ENCODE assay signal across 1 cellular context in genomic region chr10:101830322-101831168, GRCh38.
A peak's percentile ranks its signal among the peaks of the same experiment; 100 is the strongest.
TF ChIP-seq lines count a peak whose summit lies in the region.

No MANE protein-coding gene starts in this region.

TF ChIP-seq in K562, 482 proteins besides CTCF, POLR2A, EP300 and RAD21 (continued from another document and continues in another):
- TF ChIP-seq ZNF407 (IDR thresholded peaks at IDR 0.05; ENCODE audit: low read depth) (no peak), ZFX (CRISPR knock-in tag; IDR thresholded peaks at IDR 0.05) (peak; percentile 58), TSC22D4 (tag; IDR thresholded peaks at IDR 0.05) (no peak), HES1 (IDR thresholded peaks at IDR 0.05; ENCODE audit: low read depth) (peak; percentile 41; the same call in 1 of the 2 replicates), RBM22 (IDR thresholded peaks at IDR 0.05; ENCODE audit: low read depth, low read length, poor library complexity, severe bottlenecking) (peak; percentile 31), ZNF316 (IDR thresholded peaks at IDR 0.05) (peak; percentile 91), HOMEZ (CRISPR knock-in tag; IDR thresholded peaks at IDR 0.05) (no peak), ZNF644 (tag; IDR thresholded peaks at IDR 0.05; ENCODE audit: low read depth) (peak; percentile 85), ZSCAN29 (IDR thresholded peaks at IDR 0.05) (peak; percentile 56; the same call in 1 of the 2 replicates), ARID1B (IDR thresholded peaks at IDR 0.05) (peak; percentile 61; the same call in 1 of the 2 replicates), HBP1 (CRISPR knock-in tag; IDR thresholded peaks at IDR 0.05) (peak; percentile 34; the same call in 1 of the 2 replicates), CREB1 (IDR thresholded peaks at IDR 0.05) (peak; percentile 62; the same call in 1 of the 2 replicates), CREB1 (CRISPR knock-in tag; IDR thresholded peaks at IDR 0.05) (peak; percentile 82), MAFF (IDR thresholded peaks at IDR 0.05; ENCODE audit: low read length) (peak; percentile 39; the same call in 1 of the 2 replicates), POU5F1 (IDR thresholded peaks at IDR 0.05; ENCODE audit: borderline replicate concordance, low read depth, low read length, partially characterized antibody) (no peak), ZBED1 (IDR thresholded peaks at IDR 0.05) (no peak), ZMIZ1 (IDR thresholded peaks at IDR 0.05; ENCODE audit: low read depth in 2 of 2, low read length in 2 of 2) (0 out of 4 replicates have a peak, but pooled peaks of 1 of the 2 experiments have one; percentile 20), BCL6 (CRISPR knock-in tag; IDR thresholded peaks at IDR 0.05) (no peak), FIP1L1 (IDR thresholded peaks at IDR 0.05; ENCODE audit: low read depth, low read length, poor library complexity, severe bottlenecking) (peak; percentile 47), PRDM10 (IDR thresholded peaks at IDR 0.05; ENCODE audit: partially characterized antibody) (peak; percentile 21), SIN3A (IDR thresholded peaks at IDR 0.05; ENCODE audit: borderline replicate concordance in 2 of 2, control insufficient read depth in 1 of 2, low read depth in 2 of 2, low read length in 2 of 2) (peak; percentile 62 to 71; a peak in 3 of 4 replicates), ZNF121 (CRISPR knock-in tag; conservative IDR thresholded peaks at IDR 0.05) (no peak), E2F4 (CRISPR knock-in tag; IDR thresholded peaks at IDR 0.05; ENCODE audit: low read depth) (peak; percentile 71; the same call in 1 of the 2 replicates), HLTF (IDR thresholded peaks at IDR 0.05) (peak; percentile 85), ZNF707 (CRISPR knock-in tag; conservative IDR thresholded peaks at IDR 0.05) (no peak), E2F5 (CRISPR knock-in tag; IDR thresholded peaks at IDR 0.05) (0 out of 2 replicates have a peak, but pooled peaks have one; percentile 53), RNF2 (IDR thresholded peaks at IDR 0.05) (peak; percentile 57; the same call in 1 of the 2 replicates), VEZF1 (CRISPR knock-in tag; IDR thresholded peaks at IDR 0.05) (peak; percentile 84)
